10 cellular contexts compared by ENCODE assay signal in the genomic region with DNA sequence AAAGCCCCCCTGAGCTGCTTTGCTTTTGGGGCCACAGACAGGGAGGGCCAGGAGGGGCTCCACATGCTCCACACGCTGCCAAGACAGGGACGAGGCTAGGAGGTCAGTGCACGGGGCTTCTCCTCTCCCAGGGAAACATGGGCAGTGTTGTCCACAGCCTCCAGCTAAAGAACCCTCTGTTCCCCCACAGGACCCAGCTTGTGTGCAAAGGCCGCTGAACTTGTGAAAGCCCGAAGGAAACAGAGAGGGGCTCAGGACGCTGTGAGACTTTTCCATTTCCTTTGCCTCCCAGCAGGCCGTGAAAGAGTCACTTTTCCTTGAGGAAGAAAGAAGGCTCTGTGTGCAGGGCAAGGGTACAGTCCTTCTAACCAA. TPM values are rescaled to one million over a fixed set of nuclear protein-coding genes. Genes with fewer than 3 reads are reported as not detected.
DNase-seq lines count a peak whose midpoint lies in the region; ATAC-seq and TF ChIP-seq lines count a peak whose summit lies in the region.
"Had no signal": no experiment of that assay in that cellular context is flagged by ENCODE, and none has a peak within 500 bp of the region (broad histone marks: within the 10 kb centered on the region; RNA-seq: fewer than 3 reads in every experiment).

No MANE protein-coding gene starts in this region.

- H3K4me3 ChIP-seq in ascending aorta (peak overlapping the region in 1 of 2 donors; percentile 46), left ventricle myocardium inferior (peak overlapping the region; percentile 35), uterus (no peak overlapping the region)
- H3K4me3 ChIP-seq: lung had no signal

- TF ChIP-seq CTCF in ascending aorta (IDR thresholded peaks at IDR 0.05) (no peak), left ventricle myocardium inferior (IDR thresholded peaks at IDR 0.05; ENCODE audit: borderline replicate concordance) (no peak), uterus (IDR thresholded peaks at IDR 0.05) (no peak)

- ATAC-seq in GM18868 (IDR thresholded peaks at IDR 0.05; ENCODE audit: unreplicated experiment) = no peak
- no peak for ATAC-seq in HG02678 (IDR thresholded peaks at IDR 0.05; ENCODE audit: unreplicated experiment)
- ATAC-seq: stimulated activated effector memory CD8-positive, alpha-beta T cell treated with anti-CD3 and anti-CD28 coated beads, Interleukin-12 subunit alpha, Interleukin-12 subunit beta, amount 100 ng/mL, for 72 hours had no signal

- H3K27ac ChIP-seq in ascending aorta (peak overlapping the region; percentile 76 to 82), left ventricle myocardium inferior (replicated peaks) (peak overlapping the region; percentile 84), uterus (peak overlapping the region; percentile 81)

- DNase-seq in ascending aorta (ENCODE audit: low spot score in 2 of 2) (no peak), left ventricle myocardium inferior (peak; percentile 35), pons (ENCODE audit: low spot score) (peak; percentile 62), uterus (peak; percentile 42 to 45), UCSD-AML1 (lab: John Stamatoyannopoulos, UW; ENCODE audit: unreplicated experiment) (no peak)
- DNase-seq: NCI-H1436 had no signal

- H3K9me3 ChIP-seq in ascending aorta = no peaks in the 10 kb centered on the region
- peaks cover 10% of the 10 kb centered on the region for H3K9me3 ChIP-seq in left ventricle myocardium inferior (replicated peaks)
- H3K9me3 ChIP-seq in uterus = no peaks in the 10 kb centered on the region

- no peaks in the 10 kb centered on the region for H3K27me3 ChIP-seq in ascending aorta
- H3K27me3 ChIP-seq in left ventricle myocardium inferior (ENCODE audit: low read depth) = no peaks in the 10 kb centered on the region
- H3K27me3 ChIP-seq in uterus = no peaks in the 10 kb centered on the region

- peaks cover 0 to 1% of the 10 kb centered on the region in 2 donors for H3K36me3 ChIP-seq in ascending aorta
- no peaks in the 10 kb centered on the region for H3K36me3 ChIP-seq in left ventricle myocardium inferior
- no peaks in the 10 kb centered on the region for H3K36me3 ChIP-seq in uterus

- intact Hi-C loops in ascending aorta (cut with DNase I) (loop anchor here (2.0 kb wide), 2 partner anchors 47 to 197 kb away; no protein-coding TSS in a partner anchor), left ventricle myocardium inferior (cut with micrococcal nuclease) (no loop called here), uterus (cut with DNase I; ENCODE audit: low total_unique reads) (loop anchor here (5.0 kb wide), 1 partner anchor 195 kb away; no protein-coding TSS in a partner anchor)

- TF ChIP-seq POLR2A in uterus (IDR thresholded peaks at IDR 0.05) = no peak

- H3K4me1 ChIP-seq in ascending aorta = peaks cover 8 to 22% of the 10 kb centered on the region in 2 donors
- peaks cover 36% of the 10 kb centered on the region for H3K4me1 ChIP-seq in left ventricle myocardium inferior
- peaks cover 0 to 9% of the 10 kb centered on the region in 2 donors for H3K4me1 ChIP-seq in uterus

RNA-seq across cellular contexts. Expression of a gene that starts 9.7 kb away (rescaled TPM):
- 3.7 TPM for total RNA-seq in ascending aorta
- total RNA-seq in left ventricle myocardium inferior = 1.4 TPM
- 10 to 100 TPM in 1 of 4 donors, 1 to 10 TPM in 2, under 1 TPM in 1; 0.29 to 22.8 (median 4.2) TPM for total RNA-seq in uterus

Comparison
In these comparisons a context has a peak if more than half of its experiments do, and no peak if none do; other contexts are left out.
1. DNase-seq: peak in left ventricle myocardium inferior (single experiment), pons (single experiment) and uterus (2 of 2); none in ascending aorta (0 of 2) and UCSD-AML1 (single experiment).
2. Peak in every context shown above with its lines, with median percentiles within 50 percentile points of each other: H3K27ac ChIP-seq.